In the genomic region with DNA sequence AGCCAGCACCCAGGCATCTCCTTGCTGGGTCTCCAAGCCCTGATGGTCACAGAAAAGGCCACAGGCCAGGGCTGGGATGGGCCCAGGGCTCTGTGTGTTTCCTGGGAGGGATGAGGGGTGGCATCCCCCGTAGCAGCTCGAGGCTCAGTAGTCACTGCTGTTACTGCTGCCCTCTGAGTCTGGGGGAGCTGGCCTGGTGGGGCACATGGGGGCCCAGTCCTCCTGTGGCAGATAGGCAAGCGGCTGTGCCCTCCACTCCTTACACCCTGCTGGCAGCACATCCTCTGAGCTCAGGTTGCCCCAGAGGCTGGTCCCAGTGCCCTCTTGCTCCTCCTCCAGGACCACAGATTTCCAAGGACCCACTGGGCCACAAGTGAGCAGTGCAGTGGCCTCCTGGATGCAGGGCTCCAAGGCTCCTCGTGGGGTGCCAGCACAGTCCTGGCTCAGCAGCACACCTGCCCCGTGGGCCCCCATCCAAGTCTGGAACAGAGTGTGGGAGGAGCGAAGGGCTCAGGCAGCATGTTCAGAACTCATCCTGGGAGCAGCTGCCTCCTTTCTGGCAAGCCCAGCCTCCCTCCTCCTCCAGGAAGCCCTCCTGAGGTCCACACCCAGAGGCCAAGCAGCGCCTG, we compare ENCODE assay signal across 32 cellular contexts. TPM values are rescaled to one million over a fixed set of nuclear protein-coding genes. Genes with fewer than 3 reads are reported as not detected.
"Had no signal": no experiment of that assay in that cellular context is flagged by ENCODE, and none has a peak within 500 bp of the region (broad histone marks: within the 10 kb centered on the region; RNA-seq: fewer than 3 reads in every experiment).

No MANE protein-coding gene starts in this region.

- DNase-seq: activated B cell treated with CpG ODN at 0.5 μM for 24 hours; activated CD4-positive, alpha-beta memory T cell treated with anti-CD3 and anti-CD28 coated beads, Interleukin-2, amount 10 ng/mL, durations not matched to agents 7 days and 5 days; activated CD4-positive, alpha-beta T cell treated with anti-CD3 and anti-CD28 coated beads, Interleukin-2, amount 10 ng/mL, durations not matched to agents 7 days and 5 days; activated CD4-positive, alpha-beta T cell treated with anti-CD3 and anti-CD28 coated beads, Interleukin-2, amount 50 U/mL, for 4 hours; activated CD8-positive, alpha-beta memory T cell treated with anti-CD3 and anti-CD28 coated beads for 24 hours; activated effector memory CD4-positive, alpha-beta T cell treated with Interleukin-2 at 50 U/mL for 16 hours; activated gamma-delta T cell treated with Interleukin-2 at 50 U/mL for 16 hours; activated naive CD4-positive, alpha-beta T cell treated with anti-CD3 and anti-CD28 coated beads, Interleukin-2, amount 50 U/mL, for 16 hours; activated naive CD4-positive, alpha-beta T cell treated with Interleukin-2 at 50 U/mL for 16 hours; activated T-cell treated with anti-CD3 and anti-CD28 coated beads, Interleukin-2, amount 50 U/mL, for 4 hours; amniotic stem cell; anterior cingulate cortex; caudate nucleus; cortex of kidney; dermis blood vessel endothelial cell; effector CD4-positive, alpha-beta T cell; effector memory CD8-positive, alpha-beta T cell; erythroblast; foreskin keratinocyte; gastrocnemius medialis; glutamatergic neuron; T-helper 1 cell; T-helper 17 cell; T1000; WERI-Rb-1 had no signal

- H3K27ac Mint-ChIP-seq: activated B cell treated with CpG ODN at 0.5 μM for 24 hours; activated CD4-positive, alpha-beta memory T cell treated with anti-CD3 and anti-CD28 coated beads, Interleukin-2, amount 10 ng/mL, durations not matched to agents 7 days and 5 days; activated CD4-positive, alpha-beta T cell treated with anti-CD3 and anti-CD28 coated beads, Interleukin-2, amount 10 ng/mL, durations not matched to agents 7 days and 5 days; activated naive CD8-positive, alpha-beta T cell; activated T-helper 17 cell treated with anti-CD3 and anti-CD28 coated beads, Interleukin-2, amount 50 U/mL, for 72 hours; effector memory CD8-positive, alpha-beta T cell; T-helper 17 cell; T-helper 2 cell treated with Interferon-gamma antibody and Interleukin-4, amounts not matched to agents 5 μg/mL and 100 μg/mL, for 36 hours had no signal

- H3K9me3 Mint-ChIP-seq: activated B cell treated with CpG ODN at 0.5 μM for 24 hours; activated CD4-positive, alpha-beta memory T cell treated with anti-CD3 and anti-CD28 coated beads, Interleukin-2, amount 10 ng/mL, durations not matched to agents 7 days and 5 days; activated CD4-positive, alpha-beta T cell treated with anti-CD3 and anti-CD28 coated beads, Interleukin-2, amount 10 ng/mL, durations not matched to agents 7 days and 5 days; activated T-cell treated with anti-CD3 and anti-CD28 coated beads, Interleukin-2, amount 50 U/mL, for 4 hours; activated T-helper 17 cell treated with anti-CD3 and anti-CD28 coated beads, Interleukin-2, amount 50 U/mL, for 72 hours; effector memory CD8-positive, alpha-beta T cell; T-helper 2 cell treated with Interferon-gamma antibody and Interleukin-4, amounts not matched to agents 5 μg/mL and 100 μg/mL, for 36 hours had no signal

- H3K9me3 ChIP-seq: esophagus muscularis mucosa, gastrocnemius medialis had no signal

- H3K27ac ChIP-seq: esophagus muscularis mucosa, foreskin keratinocyte, gastrocnemius medialis, WERI-Rb-1 had no signal

- H3K4me1 Mint-ChIP-seq: activated T-helper 17 cell treated with anti-CD3 and anti-CD28 coated beads, Interleukin-2, amount 50 U/mL, for 72 hours had no signal

- H3K36me3 Mint-ChIP-seq: activated naive CD8-positive, alpha-beta T cell had no signal

- H3K4me1 ChIP-seq: foreskin keratinocyte, gastrocnemius medialis had no signal

- H3K36me3 ChIP-seq: esophagus muscularis mucosa, gastrocnemius medialis, WERI-Rb-1 had no signal

- ATAC-seq: activated CD4-positive, CD25-positive, alpha-beta regulatory T cell treated with anti-CD3 and anti-CD28 coated beads, Interleukin-2, amount 50 U/mL, for 24 hours; activated T-cell treated with anti-CD3 and anti-CD28 coated beads, Interleukin-2, amount 50 U/mL, for 4 hours; activated T-helper 17 cell treated with anti-CD3 and anti-CD28 coated beads, Interleukin-2, amount 50 U/mL, for 72 hours; effector memory CD8-positive, alpha-beta T cell; foreskin keratinocyte; gastrocnemius medialis; T-helper 17 cell had no signal

- H3K4me3 Mint-ChIP-seq: activated B cell treated with CpG ODN at 0.5 μM for 24 hours; activated CD4-positive, alpha-beta memory T cell treated with anti-CD3 and anti-CD28 coated beads, Interleukin-2, amount 10 ng/mL, durations not matched to agents 7 days and 5 days; activated CD4-positive, alpha-beta T cell treated with anti-CD3 and anti-CD28 coated beads, Interleukin-2, amount 10 ng/mL, durations not matched to agents 7 days and 5 days; activated naive CD8-positive, alpha-beta T cell; activated T-cell treated with anti-CD3 and anti-CD28 coated beads, Interleukin-2, amount 50 U/mL, for 4 hours; activated T-helper 17 cell treated with anti-CD3 and anti-CD28 coated beads, Interleukin-2, amount 50 U/mL, for 72 hours; effector memory CD8-positive, alpha-beta T cell; T-helper 2 cell treated with Interferon-gamma antibody and Interleukin-4, amounts not matched to agents 5 μg/mL and 100 μg/mL, for 36 hours had no signal

- H3K4me3 ChIP-seq: esophagus muscularis mucosa, gastrocnemius medialis had no signal

RNA-seq across cellular contexts. Expression of gene TUBB8, which starts 31.5 kb away (rescaled TPM):
- total RNA-seq: activated B cell treated with CpG ODN at 0.5 μM for 24 hours; activated CD4-positive, alpha-beta memory T cell treated with anti-CD3 and anti-CD28 coated beads, Interleukin-2, amount 10 ng/mL, durations not matched to agents 7 days and 5 days; activated T-cell treated with anti-CD3 and anti-CD28 coated beads, Interleukin-2, amount 50 U/mL, for 4 hours; activated T-helper 17 cell treated with anti-CD3 and anti-CD28 coated beads, Interleukin-2, amount 50 U/mL, for 72 hours; astrocyte; chondrocyte; dermis blood vessel endothelial cell; esophagus muscularis mucosa; gastrocnemius medialis; T-helper 17 cell had no signal
